Comparison of ENCODE assay signal across 8 cellular contexts in genomic region chr19:1018932-1019615, GRCh38. TPM values are rescaled to one million over a fixed set of nuclear protein-coding genes. Genes with fewer than 3 reads are reported as not detected.
DNase-seq lines count a peak whose midpoint lies in the region; ATAC-seq and TF ChIP-seq lines count a peak whose summit lies in the region.

No MANE protein-coding gene starts in this region.

- H3K9me3 Mint-ChIP-seq in CD4-positive, alpha-beta T cell: no peaks in the 10 kb centered on the region
- no peaks in the 10 kb centered on the region for H3K9me3 Mint-ChIP-seq in endothelial cell (ENCODE audit: unreplicated experiment)
- H3K9me3 Mint-ChIP-seq in osteocyte (ENCODE audit: unreplicated experiment): no peaks in the 10 kb centered on the region

- H3K27ac ChIP-seq in CD4-positive, alpha-beta T cell (ENCODE audit: low read depth, low read length): no peak overlapping the region

- H3K36me3 ChIP-seq in NT2/D1 (ENCODE audit: insufficient read depth, insufficient read length, low read length): peaks cover 54% of the 10 kb centered on the region

- H3K4me1 Mint-ChIP-seq in CD4-positive, alpha-beta T cell (ENCODE audit: low read depth): peaks cover 33% of the 10 kb centered on the region
- H3K4me1 Mint-ChIP-seq in endothelial cell (ENCODE audit: unreplicated experiment) (peaks cover 20% of the 10 kb centered on the region), osteocyte (ENCODE audit: unreplicated experiment) (peaks cover 44% of the 10 kb centered on the region)

- H3K36me3 Mint-ChIP-seq in CD4-positive, alpha-beta T cell (ENCODE audit: low read depth): peaks cover 23% of the 10 kb centered on the region
- H3K36me3 Mint-ChIP-seq in endothelial cell (ENCODE audit: low read depth, unreplicated experiment): peaks cover 3% of the 10 kb centered on the region
- H3K36me3 Mint-ChIP-seq in osteocyte (ENCODE audit: unreplicated experiment): peaks cover 2% of the 10 kb centered on the region

- peaks cover 7% of the 10 kb centered on the region for H3K27me3 Mint-ChIP-seq in CD4-positive, alpha-beta T cell
- H3K27me3 Mint-ChIP-seq in endothelial cell (ENCODE audit: unreplicated experiment) (peaks cover 6% of the 10 kb centered on the region), osteocyte (ENCODE audit: unreplicated experiment) (no peaks in the 10 kb centered on the region)

- CTCF ChIA-PET in CD4-positive, alpha-beta T cell (lab: Charles Lee): interaction anchor here (0.8 to 1.2 kb wide), 2 partner anchors 46 to 225 kb away, joined by 3 to 4 read pairs; no protein-coding TSS in a partner anchor

- H3K4me3 ChIP-seq in NT2/D1 (ENCODE audit: insufficient read length, low read depth): peak overlapping the region; percentile 96

- DNase-seq in CD4-positive, alpha-beta T cell: no peak
- DNase-seq in NT2/D1 (ENCODE audit: low read depth, low spot score) (no peak), endothelial cell (ENCODE audit: low spot score) (no peak), osteocyte (ENCODE audit: extremely low spot score, unreplicated experiment) (no peak), NOMO-1 treated with dmso at 0.1 percent for 144 hours (lab: John Stamatoyannopoulos, UW; ENCODE audit: unreplicated experiment) (no peak), NCI-H226 (no peak)

- peak overlapping the region; percentile 74 for H3K27ac Mint-ChIP-seq in CD4-positive, alpha-beta T cell
- H3K27ac Mint-ChIP-seq in endothelial cell (ENCODE audit: unreplicated experiment) (peak overlapping the region; percentile 74), osteocyte (ENCODE audit: unreplicated experiment) (peak overlapping the region; percentile 18)

- H3K9me3 ChIP-seq in CD4-positive, alpha-beta T cell (ENCODE audit: control insufficient read depth, low read length): no peaks in the 10 kb centered on the region
- H3K9me3 ChIP-seq in NT2/D1 (ENCODE audit: insufficient read depth, low read length): no peaks in the 10 kb centered on the region

- H3K4me1 ChIP-seq in NT2/D1 (ENCODE audit: insufficient read depth, insufficient read length): peaks cover 42% of the 10 kb centered on the region

- POLR2A ChIA-PET in CD4-positive, alpha-beta T cell (lab: Charles Lee): interaction anchor here (0.7 to 4.7 kb wide), 11 partner anchors 10 to 174 kb away, joined by 3 to 40 read pairs (median 5); partner anchors contain the start of genes ABCA7, ARHGAP45 and WDR18

- TF ChIP-seq CTCF in CD4-positive, alpha-beta T cell (IDR thresholded peaks at IDR 0.05): no peak
- TF ChIP-seq CTCF in endothelial cell (IDR thresholded peaks at IDR 0.05; ENCODE audit: unreplicated experiment) (no peak), osteocyte (IDR thresholded peaks at IDR 0.05) (no peak)

- H3K4me3 Mint-ChIP-seq in CD4-positive, alpha-beta T cell: peak overlapping the region; percentile 98
- H3K4me3 Mint-ChIP-seq in endothelial cell (ENCODE audit: unreplicated experiment): no peak overlapping the region
- peak overlapping the region; percentile 84 for H3K4me3 Mint-ChIP-seq in osteocyte (ENCODE audit: unreplicated experiment)

- peak overlapping the region; percentile 98 for H3K9ac ChIP-seq in NT2/D1 (ENCODE audit: insufficient read length, low read depth)

- no peak for TF ChIP-seq POLR2A in GM18505 (IDR thresholded peaks at IDR 0.05; ENCODE audit: borderline replicate concordance, extremely low read depth, insufficient read depth, insufficient read length)

- intact Hi-C loops in CD4-positive, alpha-beta T cell (cut with DNase I, micrococcal nuclease): no loop called here

- ATAC-seq in CD4-positive, alpha-beta T cell (ENCODE audit: poor library complexity): no peak
- ATAC-seq in HG03280 (IDR thresholded peaks at IDR 0.05; ENCODE audit: unreplicated experiment) (no peak), GM18505 (IDR thresholded peaks at IDR 0.05; ENCODE audit: unreplicated experiment) (no peak)

- no peaks in the 10 kb centered on the region for H3K27me3 ChIP-seq in CD4-positive, alpha-beta T cell (ENCODE audit: control insufficient read depth, insufficient read depth, low read length)
- no peaks in the 10 kb centered on the region for H3K27me3 ChIP-seq in NT2/D1 (ENCODE audit: insufficient read depth, insufficient read length)

RNA-seq across cellular contexts. Expression of gene TMEM259, which starts 1.8 kb away (rescaled TPM):
- 100 to 1,000 TPM; 388 to 390 TPM for total RNA-seq in CD4-positive, alpha-beta T cell
- total RNA-seq in endothelial cell (ENCODE audit: unreplicated experiment) (182 TPM), osteocyte (149 and 157 TPM in 2 replicates)

RNA-seq across cellular contexts. Expression of gene RNU6-2, which starts 2.2 kb away (rescaled TPM):
- total RNA-seq in CD4-positive, alpha-beta T cell: not detected
- total RNA-seq in endothelial cell (ENCODE audit: unreplicated experiment): not detected
- total RNA-seq in osteocyte: not detected in 2 replicates

RNA-seq across cellular contexts. Expression of gene CNN2, which starts 7.3 kb away (rescaled TPM):
- total RNA-seq in CD4-positive, alpha-beta T cell: 100 to 1,000 TPM; 307 to 318 TPM
- total RNA-seq in endothelial cell (ENCODE audit: unreplicated experiment) (456 TPM), osteocyte (318 and 327 TPM in 2 replicates)

RNA-seq across cellular contexts. Expression of gene GRIN3B, which starts 18.9 kb away (rescaled TPM):
- under 1 TPM; 0.17 to 0.22 TPM for total RNA-seq in CD4-positive, alpha-beta T cell
- total RNA-seq in endothelial cell (ENCODE audit: unreplicated experiment): 0.95 TPM
- total RNA-seq in osteocyte: 0.46 TPM in 1 of 2 replicates, not detected in the other

RNA-seq across cellular contexts. Expression of gene ABCA7, which starts 20.8 kb away (rescaled TPM):
- total RNA-seq in CD4-positive, alpha-beta T cell: 100 to 1,000 TPM; 114 to 118 TPM
- total RNA-seq in endothelial cell (ENCODE audit: unreplicated experiment): 16.3 TPM
- total RNA-seq in osteocyte: 16.7 and 17.8 TPM in 2 replicates

Comparison
In these comparisons a context has a peak if more than half of its experiments do, and no peak if none do; other contexts are left out.
1. H3K27ac Mint-ChIP-seq: peak in every context shown above with its lines; median percentile 74 in CD4-positive, alpha-beta T cell; 74 in endothelial cell; 18 in osteocyte.